Comparison of ENCODE assay signal across 1 cellular context in the genomic region with DNA sequence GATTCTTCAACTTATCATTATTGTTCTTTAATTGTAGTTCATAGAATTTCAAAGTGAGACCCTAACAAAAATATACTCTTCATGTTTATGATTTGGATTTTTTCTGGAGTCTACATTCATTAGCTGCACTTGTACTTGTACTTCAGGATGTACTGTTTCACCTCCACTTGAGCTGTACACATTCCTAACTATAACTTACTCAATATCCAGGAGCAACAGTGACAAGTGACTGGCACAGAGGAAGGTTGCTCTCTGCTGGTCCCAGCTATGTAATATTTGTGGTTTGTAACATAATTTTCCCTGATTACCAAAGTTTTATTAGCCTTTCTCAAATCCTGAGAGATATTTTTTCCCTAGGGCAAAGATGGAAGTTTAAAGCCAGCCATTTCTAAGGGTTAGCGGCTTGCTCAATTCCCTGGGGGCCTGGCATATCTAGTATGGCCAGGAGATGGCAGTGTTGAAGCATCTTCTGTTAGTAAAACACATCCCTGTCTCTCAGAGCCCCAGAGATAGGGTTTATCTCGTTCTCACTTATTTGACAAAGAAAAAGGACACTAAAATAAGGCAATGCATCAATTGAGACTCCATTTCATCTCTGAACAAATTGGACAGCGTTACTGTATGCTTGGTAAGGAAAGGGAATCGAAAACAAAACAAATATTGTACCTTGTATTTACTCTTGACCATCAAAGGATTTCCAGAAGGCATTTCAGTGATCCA.
A peak's percentile ranks its signal among the peaks of the same experiment; 100 is the strongest.
TF ChIP-seq lines count a peak whose summit lies in the region.

No MANE protein-coding gene starts in this region.

TF ChIP-seq in K562, 482 proteins besides CTCF, POLR2A, EP300 and RAD21 (continues in another document):
- TF ChIP-seq ETV5 (CRISPR knock-in tag; IDR thresholded peaks at IDR 0.05; ENCODE audit: low read depth) = no peak
- TF ChIP-seq KDM4B (IDR thresholded peaks at IDR 0.05; ENCODE audit: borderline replicate concordance in 2 of 2, low read depth in 1 of 2) = no peak
- TF ChIP-seq, protein P1, sequence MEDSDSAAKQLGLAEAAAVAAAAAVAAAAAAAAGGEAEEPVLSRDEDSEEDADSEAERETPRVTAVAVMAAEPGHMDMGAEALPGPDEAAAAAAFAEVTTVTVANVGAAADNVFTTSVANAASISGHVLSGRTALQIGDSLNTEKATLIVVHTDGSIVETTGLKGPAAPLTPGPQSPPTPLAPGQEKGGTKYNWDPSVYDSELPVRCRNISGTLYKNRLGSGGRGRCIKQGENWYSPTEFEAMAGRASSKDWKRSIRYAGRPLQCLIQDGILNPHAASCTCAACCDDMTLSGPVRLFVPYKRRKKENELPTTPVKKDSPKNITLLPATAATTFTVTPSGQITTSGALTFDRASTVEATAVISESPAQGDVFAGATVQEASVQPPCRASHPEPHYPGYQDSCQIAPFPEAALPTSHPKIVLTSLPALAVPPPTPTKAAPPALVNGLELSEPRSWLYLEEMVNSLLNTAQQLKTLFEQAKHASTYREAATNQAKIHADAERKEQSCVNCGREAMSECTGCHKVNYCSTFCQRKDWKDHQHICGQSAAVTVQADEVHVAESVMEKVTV (CRISPR knock-in tag; IDR thresholded peaks at IDR 0.05) = peak; percentile 97
- TF ChIP-seq, protein P2, sequence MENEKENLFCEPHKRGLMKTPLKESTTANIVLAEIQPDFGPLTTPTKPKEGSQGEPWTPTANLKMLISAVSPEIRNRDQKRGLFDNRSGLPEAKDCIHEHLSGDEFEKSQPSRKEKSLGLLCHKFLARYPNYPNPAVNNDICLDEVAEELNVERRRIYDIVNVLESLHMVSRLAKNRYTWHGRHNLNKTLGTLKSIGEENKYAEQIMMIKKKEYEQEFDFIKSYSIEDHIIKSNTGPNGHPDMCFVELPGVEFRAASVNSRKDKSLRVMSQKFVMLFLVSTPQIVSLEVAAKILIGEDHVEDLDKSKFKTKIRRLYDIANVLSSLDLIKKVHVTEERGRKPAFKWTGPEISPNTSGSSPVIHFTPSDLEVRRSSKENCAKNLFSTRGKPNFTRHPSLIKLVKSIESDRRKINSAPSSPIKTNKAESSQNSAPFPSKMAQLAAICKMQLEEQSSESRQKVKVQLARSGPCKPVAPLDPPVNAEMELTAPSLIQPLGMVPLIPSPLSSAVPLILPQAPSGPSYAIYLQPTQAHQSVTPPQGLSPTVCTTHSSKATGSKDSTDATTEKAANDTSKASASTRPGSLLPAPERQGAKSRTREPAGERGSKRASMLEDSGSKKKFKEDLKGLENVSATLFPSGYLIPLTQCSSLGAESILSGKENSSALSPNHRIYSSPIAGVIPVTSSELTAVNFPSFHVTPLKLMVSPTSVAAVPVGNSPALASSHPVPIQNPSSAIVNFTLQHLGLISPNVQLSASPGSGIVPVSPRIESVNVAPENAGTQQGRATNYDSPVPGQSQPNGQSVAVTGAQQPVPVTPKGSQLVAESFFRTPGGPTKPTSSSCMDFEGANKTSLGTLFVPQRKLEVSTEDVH (IDR thresholded peaks at IDR 0.05; ENCODE audit: low read depth, partially characterized antibody) = peak; percentile 28
- TF ChIP-seq, protein P3, sequence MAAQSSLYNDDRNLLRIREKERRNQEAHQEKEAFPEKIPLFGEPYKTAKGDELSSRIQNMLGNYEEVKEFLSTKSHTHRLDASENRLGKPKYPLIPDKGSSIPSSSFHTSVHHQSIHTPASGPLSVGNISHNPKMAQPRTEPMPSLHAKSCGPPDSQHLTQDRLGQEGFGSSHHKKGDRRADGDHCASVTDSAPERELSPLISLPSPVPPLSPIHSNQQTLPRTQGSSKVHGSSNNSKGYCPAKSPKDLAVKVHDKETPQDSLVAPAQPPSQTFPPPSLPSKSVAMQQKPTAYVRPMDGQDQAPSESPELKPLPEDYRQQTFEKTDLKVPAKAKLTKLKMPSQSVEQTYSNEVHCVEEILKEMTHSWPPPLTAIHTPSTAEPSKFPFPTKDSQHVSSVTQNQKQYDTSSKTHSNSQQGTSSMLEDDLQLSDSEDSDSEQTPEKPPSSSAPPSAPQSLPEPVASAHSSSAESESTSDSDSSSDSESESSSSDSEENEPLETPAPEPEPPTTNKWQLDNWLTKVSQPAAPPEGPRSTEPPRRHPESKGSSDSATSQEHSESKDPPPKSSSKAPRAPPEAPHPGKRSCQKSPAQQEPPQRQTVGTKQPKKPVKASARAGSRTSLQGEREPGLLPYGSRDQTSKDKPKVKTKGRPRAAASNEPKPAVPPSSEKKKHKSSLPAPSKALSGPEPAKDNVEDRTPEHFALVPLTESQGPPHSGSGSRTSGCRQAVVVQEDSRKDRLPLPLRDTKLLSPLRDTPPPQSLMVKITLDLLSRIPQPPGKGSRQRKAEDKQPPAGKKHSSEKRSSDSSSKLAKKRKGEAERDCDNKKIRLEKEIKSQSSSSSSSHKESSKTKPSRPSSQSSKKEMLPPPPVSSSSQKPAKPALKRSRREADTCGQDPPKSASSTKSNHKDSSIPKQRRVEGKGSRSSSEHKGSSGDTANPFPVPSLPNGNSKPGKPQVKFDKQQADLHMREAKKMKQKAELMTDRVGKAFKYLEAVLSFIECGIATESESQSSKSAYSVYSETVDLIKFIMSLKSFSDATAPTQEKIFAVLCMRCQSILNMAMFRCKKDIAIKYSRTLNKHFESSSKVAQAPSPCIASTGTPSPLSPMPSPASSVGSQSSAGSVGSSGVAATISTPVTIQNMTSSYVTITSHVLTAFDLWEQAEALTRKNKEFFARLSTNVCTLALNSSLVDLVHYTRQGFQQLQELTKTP (IDR thresholded peaks at IDR 0.05; ENCODE audit: low read depth in 1 of 2, partially characterized antibody in 2 of 2) = peak in 1 of 2 experiments; percentile 29
- TF ChIP-seq, protein P4, sequence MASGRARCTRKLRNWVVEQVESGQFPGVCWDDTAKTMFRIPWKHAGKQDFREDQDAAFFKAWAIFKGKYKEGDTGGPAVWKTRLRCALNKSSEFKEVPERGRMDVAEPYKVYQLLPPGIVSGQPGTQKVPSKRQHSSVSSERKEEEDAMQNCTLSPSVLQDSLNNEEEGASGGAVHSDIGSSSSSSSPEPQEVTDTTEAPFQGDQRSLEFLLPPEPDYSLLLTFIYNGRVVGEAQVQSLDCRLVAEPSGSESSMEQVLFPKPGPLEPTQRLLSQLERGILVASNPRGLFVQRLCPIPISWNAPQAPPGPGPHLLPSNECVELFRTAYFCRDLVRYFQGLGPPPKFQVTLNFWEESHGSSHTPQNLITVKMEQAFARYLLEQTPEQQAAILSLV (tag; IDR thresholded peaks at IDR 0.05) = no peak
- TF ChIP-seq GABPB2 (CRISPR knock-in tag; conservative IDR thresholded peaks at IDR 0.05) = no peak
- no peak for TF ChIP-seq KLF13 (tag; IDR thresholded peaks at IDR 0.05; ENCODE audit: borderline replicate concordance, low read depth)
- TF ChIP-seq, protein P5, sequence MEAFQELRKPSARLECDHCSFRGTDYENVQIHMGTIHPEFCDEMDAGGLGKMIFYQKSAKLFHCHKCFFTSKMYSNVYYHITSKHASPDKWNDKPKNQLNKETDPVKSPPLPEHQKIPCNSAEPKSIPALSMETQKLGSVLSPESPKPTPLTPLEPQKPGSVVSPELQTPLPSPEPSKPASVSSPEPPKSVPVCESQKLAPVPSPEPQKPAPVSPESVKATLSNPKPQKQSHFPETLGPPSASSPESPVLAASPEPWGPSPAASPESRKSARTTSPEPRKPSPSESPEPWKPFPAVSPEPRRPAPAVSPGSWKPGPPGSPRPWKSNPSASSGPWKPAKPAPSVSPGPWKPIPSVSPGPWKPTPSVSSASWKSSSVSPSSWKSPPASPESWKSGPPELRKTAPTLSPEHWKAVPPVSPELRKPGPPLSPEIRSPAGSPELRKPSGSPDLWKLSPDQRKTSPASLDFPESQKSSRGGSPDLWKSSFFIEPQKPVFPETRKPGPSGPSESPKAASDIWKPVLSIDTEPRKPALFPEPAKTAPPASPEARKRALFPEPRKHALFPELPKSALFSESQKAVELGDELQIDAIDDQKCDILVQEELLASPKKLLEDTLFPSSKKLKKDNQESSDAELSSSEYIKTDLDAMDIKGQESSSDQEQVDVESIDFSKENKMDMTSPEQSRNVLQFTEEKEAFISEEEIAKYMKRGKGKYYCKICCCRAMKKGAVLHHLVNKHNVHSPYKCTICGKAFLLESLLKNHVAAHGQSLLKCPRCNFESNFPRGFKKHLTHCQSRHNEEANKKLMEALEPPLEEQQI (IDR thresholded peaks at IDR 0.05) = peak; percentile 75
- TF ChIP-seq, protein P6, sequence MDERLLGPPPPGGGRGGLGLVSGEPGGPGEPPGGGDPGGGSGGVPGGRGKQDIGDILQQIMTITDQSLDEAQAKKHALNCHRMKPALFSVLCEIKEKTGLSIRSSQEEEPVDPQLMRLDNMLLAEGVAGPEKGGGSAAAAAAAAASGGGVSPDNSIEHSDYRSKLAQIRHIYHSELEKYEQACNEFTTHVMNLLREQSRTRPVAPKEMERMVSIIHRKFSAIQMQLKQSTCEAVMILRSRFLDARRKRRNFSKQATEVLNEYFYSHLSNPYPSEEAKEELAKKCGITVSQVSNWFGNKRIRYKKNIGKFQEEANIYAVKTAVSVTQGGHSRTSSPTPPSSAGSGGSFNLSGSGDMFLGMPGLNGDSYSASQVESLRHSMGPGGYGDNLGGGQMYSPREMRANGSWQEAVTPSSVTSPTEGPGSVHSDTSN (CRISPR knock-in tag; IDR thresholded peaks at IDR 0.05; ENCODE audit: low read depth) = no peak
- TF ChIP-seq, protein P6 (tag; conservative IDR thresholded peaks at IDR 0.05; ENCODE audit: low read depth) = no peak
- TF ChIP-seq, protein P7, sequence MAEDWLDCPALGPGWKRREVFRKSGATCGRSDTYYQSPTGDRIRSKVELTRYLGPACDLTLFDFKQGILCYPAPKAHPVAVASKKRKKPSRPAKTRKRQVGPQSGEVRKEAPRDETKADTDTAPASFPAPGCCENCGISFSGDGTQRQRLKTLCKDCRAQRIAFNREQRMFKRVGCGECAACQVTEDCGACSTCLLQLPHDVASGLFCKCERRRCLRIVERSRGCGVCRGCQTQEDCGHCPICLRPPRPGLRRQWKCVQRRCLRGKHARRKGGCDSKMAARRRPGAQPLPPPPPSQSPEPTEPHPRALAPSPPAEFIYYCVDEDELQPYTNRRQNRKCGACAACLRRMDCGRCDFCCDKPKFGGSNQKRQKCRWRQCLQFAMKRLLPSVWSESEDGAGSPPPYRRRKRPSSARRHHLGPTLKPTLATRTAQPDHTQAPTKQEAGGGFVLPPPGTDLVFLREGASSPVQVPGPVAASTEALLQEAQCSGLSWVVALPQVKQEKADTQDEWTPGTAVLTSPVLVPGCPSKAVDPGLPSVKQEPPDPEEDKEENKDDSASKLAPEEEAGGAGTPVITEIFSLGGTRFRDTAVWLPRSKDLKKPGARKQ (CRISPR knock-in tag; IDR thresholded peaks at IDR 0.05) = no peak
- no peak for TF ChIP-seq ZBTB7A (IDR thresholded peaks at IDR 0.05; ENCODE audit: borderline replicate concordance, control insufficient read depth, low read depth, low read length)
- TF ChIP-seq ZNF717 (CRISPR knock-in tag; IDR thresholded peaks at IDR 0.05) = no peak
- TF ChIP-seq XRCC5 (IDR thresholded peaks at IDR 0.05; ENCODE audit: low read depth, low read length) = peak; percentile 24; the same call in 1 of the 2 replicates
- TF ChIP-seq, protein P8, sequence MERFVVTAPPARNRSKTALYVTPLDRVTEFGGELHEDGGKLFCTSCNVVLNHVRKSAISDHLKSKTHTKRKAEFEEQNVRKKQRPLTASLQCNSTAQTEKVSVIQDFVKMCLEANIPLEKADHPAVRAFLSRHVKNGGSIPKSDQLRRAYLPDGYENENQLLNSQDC (CRISPR knock-in tag; IDR thresholded peaks at IDR 0.05) = no peak
- TF ChIP-seq DPF2 (IDR thresholded peaks at IDR 0.05) = 0 out of 2 replicates have a peak, but pooled peaks have one; percentile 53
- 0 out of 2 replicates have a peak, but pooled peaks have one; percentile 21 for TF ChIP-seq MYC (IDR thresholded peaks at IDR 0.05; ENCODE audit: low read depth, low read length)
- no peak for TF ChIP-seq MYC (CRISPR knock-in tag; IDR thresholded peaks at IDR 0.05; ENCODE audit: borderline replicate concordance, low read depth)
- TF ChIP-seq ZNF780A (CRISPR knock-in tag; IDR thresholded peaks at IDR 0.05) = no peak
- TF ChIP-seq, protein P9, sequence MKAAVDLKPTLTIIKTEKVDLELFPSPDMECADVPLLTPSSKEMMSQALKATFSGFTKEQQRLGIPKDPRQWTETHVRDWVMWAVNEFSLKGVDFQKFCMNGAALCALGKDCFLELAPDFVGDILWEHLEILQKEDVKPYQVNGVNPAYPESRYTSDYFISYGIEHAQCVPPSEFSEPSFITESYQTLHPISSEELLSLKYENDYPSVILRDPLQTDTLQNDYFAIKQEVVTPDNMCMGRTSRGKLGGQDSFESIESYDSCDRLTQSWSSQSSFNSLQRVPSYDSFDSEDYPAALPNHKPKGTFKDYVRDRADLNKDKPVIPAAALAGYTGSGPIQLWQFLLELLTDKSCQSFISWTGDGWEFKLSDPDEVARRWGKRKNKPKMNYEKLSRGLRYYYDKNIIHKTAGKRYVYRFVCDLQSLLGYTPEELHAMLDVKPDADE (conservative IDR thresholded peaks at IDR 0.05; ENCODE audit: control insufficient read depth, low read depth, low read length) = no peak
- no peak for TF ChIP-seq ZFP1 (CRISPR knock-in tag; IDR thresholded peaks at IDR 0.05)
- no peak for TF ChIP-seq ESRRA (IDR thresholded peaks at IDR 0.05; ENCODE audit: borderline replicate concordance, low read depth)
- no peak for TF ChIP-seq ZNF699 (CRISPR knock-in tag; IDR thresholded peaks at IDR 0.05; ENCODE audit: insufficient replicate concordance)
- 0 out of 2 replicates have a peak, but pooled peaks have one; percentile 10 for TF ChIP-seq BHLHE40 (IDR thresholded peaks at IDR 0.05; ENCODE audit: low read length)
- TF ChIP-seq RCOR1 (IDR thresholded peaks at IDR 0.05; ENCODE audit: borderline replicate concordance in 1 of 2, low read depth in 2 of 2, low read length in 2 of 2) = peak in 1 of 2 experiments; percentile 80; a peak in 2 of 4 replicates
- TF ChIP-seq, protein P10, sequence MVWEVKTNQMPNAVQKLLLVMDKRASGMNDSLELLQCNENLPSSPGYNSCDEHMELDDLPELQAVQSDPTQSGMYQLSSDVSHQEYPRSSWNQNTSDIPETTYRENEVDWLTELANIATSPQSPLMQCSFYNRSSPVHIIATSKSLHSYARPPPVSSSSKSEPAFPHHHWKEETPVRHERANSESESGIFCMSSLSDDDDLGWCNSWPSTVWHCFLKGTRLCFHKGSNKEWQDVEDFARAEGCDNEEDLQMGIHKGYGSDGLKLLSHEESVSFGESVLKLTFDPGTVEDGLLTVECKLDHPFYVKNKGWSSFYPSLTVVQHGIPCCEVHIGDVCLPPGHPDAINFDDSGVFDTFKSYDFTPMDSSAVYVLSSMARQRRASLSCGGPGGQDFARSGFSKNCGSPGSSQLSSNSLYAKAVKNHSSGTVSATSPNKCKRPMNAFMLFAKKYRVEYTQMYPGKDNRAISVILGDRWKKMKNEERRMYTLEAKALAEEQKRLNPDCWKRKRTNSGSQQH (CRISPR knock-in tag; IDR thresholded peaks at IDR 0.05) = no peak
